In genomic region chr1:174174461-174175329, GRCh38 we compare ENCODE assay signal across 18 cellular contexts. TPM values are rescaled to one million over a fixed set of nuclear protein-coding genes. Genes with fewer than 3 reads are reported as not detected.
DNase-seq lines count a peak whose midpoint lies in the region; ATAC-seq, FAIRE-seq and TF ChIP-seq lines count a peak whose summit lies in the region.
"Had no signal": no experiment of that assay in that cellular context is flagged by ENCODE, and none has a peak within 500 bp of the region (broad histone marks: within the 10 kb centered on the region; RNA-seq: fewer than 3 reads in every experiment).

No MANE protein-coding gene starts in this region.

- FAIRE-seq in K562 (lab: Jason Lieb, UNC), result no peak
- FAIRE-seq: bronchial epithelial cell, H1 had no signal

- H3K9me1 ChIP-seq in K562 (ENCODE audit: control insufficient read depth, insufficient read depth, low read length), result no peaks in the 10 kb centered on the region

- no peak overlapping the region for H2AFZ ChIP-seq in K562 (ENCODE audit: low read depth, low read length)

- no peak overlapping the region for H3K27ac ChIP-seq in CD4-positive, CD25-positive, alpha-beta regulatory T cell (ENCODE audit: insufficient read depth, low read length, poor library complexity, severe bottlenecking)
- H3K27ac ChIP-seq in K562 (ENCODE audit: extremely low read depth, low read depth, low read length), result no peak overlapping the region
- H3K27ac ChIP-seq: BLaER1 treated with 17β-estradiol and CSF1 and Interleukin-3, amounts not matched to agents 10 nM and 100 nM; left lung; upper lobe of left lung had no signal

- no peaks in the 10 kb centered on the region for H3K9me3 ChIP-seq in CD4-positive, CD25-positive, alpha-beta regulatory T cell (ENCODE audit: control insufficient read depth in 2 of 2, low read length in 2 of 2)
- no peaks in the 10 kb centered on the region for H3K9me3 ChIP-seq in K562 (replicated peaks; ENCODE audit: control insufficient read depth, insufficient read depth, low read depth, low read length)
- H3K9me3 ChIP-seq: upper lobe of left lung had no signal

- CTCF ChIA-PET in K562 (lab: Yijun Ruan, JAX; ENCODE audit: low intra/inter-chr PET ratio), result no interaction called here

- peaks cover 24% of the 10 kb centered on the region for H3K36me3 Mint-ChIP-seq in CD4-positive, CD25-positive, alpha-beta regulatory T cell

- H3K4me1 Mint-ChIP-seq in CD4-positive, CD25-positive, alpha-beta regulatory T cell, result peaks cover 37 to 70% (median 53%) of the 10 kb centered on the region in 4 donors

- H3K27ac Mint-ChIP-seq in CD4-positive, CD25-positive, alpha-beta regulatory T cell, result peak overlapping the region in 2 of 3 donors; percentile 26 to 44

- POLR2A ChIA-PET in K562 (lab: Yijun Ruan, JAX), result interaction anchor here (0.6 to 3.0 kb wide), 8 partner anchors 8 to 825 kb away, joined by 3 to 17 read pairs (median 6); partner anchors contain the start of gene RABGAP1L

- intact Hi-C loops in K562 (cut with micrococcal nuclease), result no loop called here
- intact Hi-C loops in cardiac septum (cut with DNase I), result no loop called here

- no peak for TF ChIP-seq POLR2A in K562 (conservative IDR thresholded peaks at IDR 0.05)

- H3K36me3 ChIP-seq in CD4-positive, CD25-positive, alpha-beta regulatory T cell (ENCODE audit: control insufficient read depth, insufficient read depth, low read length), result peaks cover 1% of the 10 kb centered on the region
- peaks cover 7% of the 10 kb centered on the region; the same call in 1 of the 3 replicates for H3K36me3 ChIP-seq in K562 (ENCODE audit: control insufficient read depth, insufficient read depth, low read length)
- H3K36me3 ChIP-seq: left lung, upper lobe of left lung had no signal

- no peak for DNase-seq in CD4-positive, CD25-positive, alpha-beta regulatory T cell
- no peak for DNase-seq in GM12864 (ENCODE audit: low read depth)
- no peak for DNase-seq in K562 (ENCODE audit: extremely low read depth in 1 of 4, low spot score in 3 of 4)
- no peak for DNase-seq in GM13976 (ENCODE audit: low spot score)
- DNase-seq in cardiac septum (ENCODE audit: low spot score), result no peak
- DNase-seq: activated CD4-positive, alpha-beta T cell treated with anti-CD3 and anti-CD28 coated beads, Interleukin-2, amount 50 U/mL, for 1 hour; effector CD4-positive, alpha-beta T cell; hypothalamus; left lung; NCI-H187; NCI-H774; RPMI8226; upper lobe of left lung had no signal

- TF ChIP-seq EP300 in K562 (IDR thresholded peaks at IDR 0.05; ENCODE audit: low read length), result no peak

- ATAC-seq in CD4-positive, CD25-positive, alpha-beta regulatory T cell (ENCODE audit: low read depth in 2 of 2), result no peak
- ATAC-seq in HG02798 (IDR thresholded peaks at IDR 0.05; ENCODE audit: poor library complexity, unreplicated experiment) (peak; percentile 55), K562 (peak; percentile 14; the same call in 1 of the 3 replicates), HG03139 (IDR thresholded peaks at IDR 0.05; ENCODE audit: unreplicated experiment) (no peak)
- ATAC-seq: left lung had no signal

- WGBS in K562 (ENCODE audit: insufficient coverage, low coverage, missing lambda C conversion rate), result 60% methylated on average over 6 of the region's 6 CpGs

- H3K9me3 Mint-ChIP-seq in CD4-positive, CD25-positive, alpha-beta regulatory T cell, result peaks cover 0 to 2% (median 0%) of the 10 kb centered on the region in 7 donors

- H3K4me3 ChIP-seq in CD4-positive, CD25-positive, alpha-beta regulatory T cell (ENCODE audit: low read depth, low read length), result no peak overlapping the region
- H3K4me3 ChIP-seq in GM12864 (ENCODE audit: low read depth, low read length) (peak overlapping the region; percentile 19; the same call in 1 of the 2 replicates), K562 (no peak overlapping the region)
- H3K4me3 ChIP-seq: BLaER1 treated with 17β-estradiol and CSF1 and Interleukin-3, amounts not matched to agents 10 nM and 100 nM; left lung; upper lobe of left lung had no signal

- H3K27me3 Mint-ChIP-seq in CD4-positive, CD25-positive, alpha-beta regulatory T cell, result no peaks in the 10 kb centered on the region

- H4K20me1 ChIP-seq in K562 (replicated peaks; ENCODE audit: control insufficient read depth, insufficient read depth, low read length), result no peaks in the 10 kb centered on the region

- no TSS peak for BruUV-seq in K562 (replicated peaks; lab: Mats Ljungman, UMichigan)

- peaks cover 79% of the 10 kb centered on the region for H3K79me2 ChIP-seq in K562 (ENCODE audit: control insufficient read depth, insufficient read depth, low read length)

- no peak overlapping the region for H3K4me3 Mint-ChIP-seq in CD4-positive, CD25-positive, alpha-beta regulatory T cell

- no peak overlapping the region for H3K4me2 ChIP-seq in K562 (ENCODE audit: insufficient read depth, low read length)
- H3K4me2 ChIP-seq: BLaER1 treated with 17β-estradiol and CSF1 and Interleukin-3, amounts not matched to agents 10 nM and 100 nM had no signal

- no peaks in the 10 kb centered on the region for H3K4me1 ChIP-seq in CD4-positive, CD25-positive, alpha-beta regulatory T cell (ENCODE audit: control insufficient read depth, insufficient read depth, low read length, poor library complexity, severe bottlenecking)
- H3K4me1 ChIP-seq in K562 (replicated peaks in 1 of 2; ENCODE audit: control insufficient read depth in 2 of 2, insufficient read depth in 2 of 2, low read length in 2 of 2), result peaks cover 0 to 8% of the 10 kb centered on the region in 2 experiments; a peak in 3 of 5 replicates
- H3K4me1 ChIP-seq: upper lobe of left lung had no signal

- in situ Hi-C loops in K562 (cut with MboI), result no loop called here
- in situ Hi-C loops in GM13976 (cut with MboI; ENCODE audit: low sequenced_read_pairs, unreplicated experiment), result no loop called here

- no peak for TF ChIP-seq RAD21 in K562 (CRISPR knock-in tag; conservative IDR thresholded peaks at IDR 0.05 in 1 of 2, IDR thresholded peaks at IDR 0.05 in 1 of 2)

- H3K9ac ChIP-seq in K562 (ENCODE audit: insufficient read depth in 1 of 2, low read depth in 2 of 2, low read length in 2 of 2), result no peak overlapping the region
- H3K9ac ChIP-seq: BLaER1 treated with 17β-estradiol and CSF1 and Interleukin-3, amounts not matched to agents 10 nM and 100 nM had no signal

- TF ChIP-seq CTCF in GM12864 (IDR thresholded peaks at IDR 0.05; ENCODE audit: low read depth, low read length, missing control alignments) (no peak), K562 (IDR thresholded peaks at IDR 0.05 in 2 of 3, conservative IDR thresholded peaks at IDR 0.05 in 1 of 3; ENCODE audit: insufficient read depth in 2 of 3, low read depth in 1 of 3, low read length in 3 of 3) (no peak), GM13976 (IDR thresholded peaks at IDR 0.05; ENCODE audit: borderline replicate concordance, control extremely low read depth, extremely low read depth, insufficient read depth, missing control alignments) (no peak)

- H3K27me3 ChIP-seq in CD4-positive, CD25-positive, alpha-beta regulatory T cell (ENCODE audit: control insufficient read depth, insufficient read depth, low read length), result no peaks in the 10 kb centered on the region
- no peaks in the 10 kb centered on the region for H3K27me3 ChIP-seq in K562 (ENCODE audit: control insufficient read depth in 2 of 2, insufficient read depth in 2 of 2, low read length in 2 of 2)
- H3K27me3 ChIP-seq: BLaER1 treated with 17β-estradiol and CSF1 and Interleukin-3, amounts not matched to agents 10 nM and 100 nM; left lung; upper lobe of left lung had no signal

TF ChIP-seq in K562, 482 proteins besides CTCF, POLR2A, EP300 and RAD21 (continues in another document):
- TF ChIP-seq HMBOX1 (IDR thresholded peaks at IDR 0.05) (0 out of 2 replicates have a peak, but pooled peaks have one; percentile 30), DDX20 (tag; IDR thresholded peaks at IDR 0.05; ENCODE audit: low read depth) (no peak), VEZF1 (CRISPR knock-in tag; IDR thresholded peaks at IDR 0.05) (no peak)

RNA-seq across cellular contexts. Expression of gene RABGAP1L, which starts 15.4 kb away (rescaled TPM):
- 118 TPM for total RNA-seq in CD4-positive, CD25-positive, alpha-beta regulatory T cell
- 10 to 100 TPM; 69.7 to 92.6 (median 78.9) TPM for polyA plus RNA-seq in CD4-positive, CD25-positive, alpha-beta regulatory T cell
- total RNA-seq in K562 (2011; cell fraction: chromatin; rRNA removed; ENCODE audit: low replicate concordance), result 89.1 and 291 TPM in 2 replicates
- total RNA-seq in K562 (2011; cell fraction: nucleolus; rRNA removed), result 36.2 and 52.6 TPM in 2 replicates
- 84.4 and 92.0 TPM in 2 replicates for total RNA-seq in K562 (2011; cell fraction: nucleoplasm; rRNA removed)
- 26.5 and 27.8 TPM in 2 replicates for total RNA-seq in K562 (2014; rRNA removed)
- total RNA-seq in K562 (2014; rRNA removed; fragmentation: Illumina TruSeq; extraction: Trizol), result 44.9 and 49.7 TPM in 2 replicates
- 39.1 and 40.9 TPM in 2 replicates for total RNA-seq in K562 (2015; rRNA removed; fragmentation: Illumina TruSeq; extraction: Trizol)
- total RNA-seq in K562 (2021), result 29.9 and 32.2 TPM in 2 replicates
- polyA plus RNA-seq in K562 (2011; rRNA removed), result 23.8 and 26.7 TPM in 2 replicates
- polyA plus RNA-seq in K562 (2011; cell fraction: cytosol; rRNA removed), result 9.7 and 12.2 TPM in 2 replicates
- 22.1 and 29.9 TPM in 2 replicates for polyA plus RNA-seq in K562 (2011; cell fraction: nucleus; rRNA removed)
- 20.8 and 24.8 TPM in 2 replicates for polyA plus RNA-seq in K562 (2012)
- polyA plus RNA-seq in K562 (2014; fragmentation: Illumina TruSeq; extraction: Trizol), result 21.6 and 25.6 TPM in 2 replicates
- 10 to 100 TPM; 16.5 to 19.0 TPM for polyA plus RNA-seq in K562 (2014; fragmentation: Nextera tagmentation; extraction: Ambion mirVana)
- polyA plus RNA-seq in K562 (2014; rRNA removed), result 18.7 and 24.1 TPM in 2 replicates
- 106 and 144 TPM in 2 replicates for polyA minus RNA-seq in K562 (2011; rRNA and poly(A)+ RNA removed)
- polyA minus RNA-seq in K562 (2011; cell fraction: cytosol; rRNA and poly(A)+ RNA removed), result 15.3 and 20.0 TPM in 2 replicates
- 85.5 and 157 TPM in 2 replicates for polyA minus RNA-seq in K562 (2011; cell fraction: nucleus; rRNA and poly(A)+ RNA removed)
- total RNA-seq in cardiac septum, result 109 TPM

Comparison
In these comparisons a context has a peak if more than half of its experiments do, and no peak if none do; other contexts are left out.
1. ATAC-seq: peak in HG02798 (single experiment) and K562 (single experiment); none in CD4-positive, CD25-positive, alpha-beta regulatory T cell (0 of 2) and HG03139 (single experiment).